ENCODE assay signal across 30 cellular contexts in genomic region chr14:70084226-70084625, GRCh38.
"Had no signal": no experiment of that assay in that cellular context is flagged by ENCODE, and none has a peak within 500 bp of the region (broad histone marks: within the 10 kb centered on the region; RNA-seq: fewer than 3 reads in every experiment).

No MANE protein-coding gene starts in this region.

- H3K9me3 Mint-ChIP-seq: mesothelial cell of epicardium; naive B cell; natural killer cell; nephron progenitor cell; neural progenitor cell; stimulated activated naive B cell treated with anti-CD40 and anti-IgM and Interleukin-4, amounts not matched to agents 10 μg/mL and 1 μg/mL and 100 μg/mL, for 72 hours had no signal

- H3K4me1 ChIP-seq: left ventricle myocardium inferior, neural progenitor cell, prostate gland, stomach, testis, thyroid gland, transverse colon, upper lobe of right lung, uterus had no signal

- ATAC-seq: natural killer cell; right cardiac atrium; sciatic nerve; stimulated activated naive B cell treated with anti-CD40 and anti-IgM and Interleukin-4, amounts not matched to agents 10 μg/mL and 1 μg/mL and 100 μg/mL, for 72 hours; stimulated activated naive CD8-positive, alpha-beta T cell treated with anti-CD3 and anti-CD28 coated beads, Interleukin-15, Interleukin-2, amounts not matched to agents 100 U/mL and 50 U/mL, for 24 hours; upper lobe of right lung had no signal

- H2AFZ ChIP-seq: neural progenitor cell had no signal

- H3K9ac ChIP-seq: neural progenitor cell had no signal

- H3K4me3 ChIP-seq: left ventricle myocardium inferior, lung, neural progenitor cell, ovary, prostate gland, skin epidermis, stomach, testis, thyroid gland, transverse colon, upper lobe of right lung, uterus had no signal

- H3K27me3 ChIP-seq: ovary, testis, thyroid gland, uterus had no signal

- H3K4me2 ChIP-seq: neural progenitor cell had no signal

- H3K27ac ChIP-seq: left ventricle myocardium inferior, neural progenitor cell, neutrophil, ovary, prostate gland, skin epidermis, stomach, testis, thyroid gland, transverse colon, upper lobe of right lung, uterus had no signal

- H3K4me1 Mint-ChIP-seq: mesothelial cell of epicardium; naive B cell; natural killer cell; nephron progenitor cell; neural progenitor cell; stimulated activated naive B cell treated with anti-CD40 and anti-IgM and Interleukin-4, amounts not matched to agents 10 μg/mL and 1 μg/mL and 100 μg/mL, for 72 hours had no signal

- H3K4me3 Mint-ChIP-seq: mesothelial cell of epicardium; naive B cell; natural killer cell; nephron progenitor cell; neural progenitor cell; stimulated activated naive B cell treated with anti-CD40 and anti-IgM and Interleukin-4, amounts not matched to agents 10 μg/mL and 1 μg/mL and 100 μg/mL, for 72 hours had no signal

- H3K9me3 ChIP-seq: left ventricle myocardium inferior, neutrophil, ovary, prostate gland, stomach, testis, thyroid gland, transverse colon, upper lobe of right lung, uterus had no signal

- DNase-seq: islet precursor cell; left ventricle myocardium inferior; mesendoderm; naive B cell; natural killer cell; nephron progenitor cell; occipital lobe; ovary; posterior cingulate gyrus; retina; right cardiac atrium; stimulated activated CD4-positive, alpha-beta T cell treated with anti-CD3 and anti-CD28 coated beads, Interleukin-12 subunit alpha, Interleukin-12 subunit beta, amount 100 ng/mL, for 4 hours; stimulated activated CD4-positive, alpha-beta T cell treated with anti-CD3 and anti-CD28 coated beads, Interleukin-15, amount 100 ng/mL, for 24 hours; stimulated activated CD4-positive, alpha-beta T cell treated with anti-CD3 and anti-CD28 coated beads, Interleukin-2, amount 100 ng/mL, for 24 hours; stimulated activated CD4-positive, alpha-beta T cell treated with anti-CD3 and anti-CD28 coated beads, Interleukin-4, amount 100 ng/mL, for 1 hour; stimulated activated naive B cell treated with anti-CD40 and anti-IgM and Interleukin-4, amounts not matched to agents 10 μg/mL and 1 μg/mL and 100 μg/mL, for 72 hours; stimulated activated naive CD8-positive, alpha-beta T cell treated with anti-CD3 and anti-CD28 coated beads, Interleukin-15, Interleukin-2, amounts not matched to agents 100 U/mL and 50 U/mL, for 24 hours; stomach; testis; thyroid gland; transverse colon; upper lobe of right lung; uterus had no signal

- H3K36me3 Mint-ChIP-seq: mesothelial cell of epicardium; naive B cell; natural killer cell; neural progenitor cell; stimulated activated naive B cell treated with anti-CD40 and anti-IgM and Interleukin-4, amounts not matched to agents 10 μg/mL and 1 μg/mL and 100 μg/mL, for 72 hours had no signal

- H3K27ac Mint-ChIP-seq: mesothelial cell of epicardium; naive B cell; natural killer cell; nephron progenitor cell; neural progenitor cell; stimulated activated naive B cell treated with anti-CD40 and anti-IgM and Interleukin-4, amounts not matched to agents 10 μg/mL and 1 μg/mL and 100 μg/mL, for 72 hours had no signal

- H3K36me3 ChIP-seq: left ventricle myocardium inferior, neural progenitor cell, neutrophil, ovary, prostate gland, stomach, thyroid gland, transverse colon, upper lobe of right lung, uterus had no signal
